29 cellular contexts compared by ENCODE assay signal in the genomic region with DNA sequence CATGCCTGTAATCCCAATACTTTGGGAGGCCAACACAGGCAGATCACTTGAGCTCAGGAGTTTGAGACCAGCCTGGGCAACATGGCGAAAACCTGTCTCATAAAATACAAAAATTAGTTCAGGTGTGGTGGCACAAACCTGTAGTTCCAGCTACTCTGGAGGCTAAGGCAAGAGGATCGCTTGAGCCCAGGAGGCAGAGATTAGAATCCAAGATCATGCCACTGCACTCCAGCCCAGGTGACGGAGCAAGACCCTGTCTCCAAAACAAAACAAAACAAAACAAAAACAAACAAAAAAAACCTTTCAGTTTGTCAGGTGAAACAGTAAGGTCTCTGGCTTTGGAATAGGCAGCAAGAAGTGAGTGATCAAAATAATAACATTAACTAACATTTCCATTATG.
"Had no signal": no experiment of that assay in that cellular context is flagged by ENCODE, and none has a peak within 500 bp of the region (broad histone marks: within the 10 kb centered on the region; RNA-seq: fewer than 3 reads in every experiment).

No MANE protein-coding gene starts in this region.

- DNase-seq: hypothalamus; immature natural killer cell; kidney; left colon; left lung; lower lobe of right lung; mammary epithelial cell; mesendoderm; midbrain; mucosa of descending colon; naive thymus-derived CD8-positive, alpha-beta T cell; nucleus accumbens; pancreas; posterior cingulate gyrus; retina; right cardiac atrium; stimulated activated CD4-positive, alpha-beta T cell treated with anti-CD3 and anti-CD28 coated beads, Interleukin-12 subunit alpha, Interleukin-12 subunit beta, amount 100 ng/mL, for 4 hours; stimulated activated CD4-positive, alpha-beta T cell treated with anti-CD3 and anti-CD28 coated beads, Interleukin-15, amount 100 ng/mL, for 24 hours; stimulated activated CD4-positive, alpha-beta T cell treated with anti-CD3 and anti-CD28 coated beads, Interleukin-2, amount 100 ng/mL, for 24 hours; stimulated activated CD4-positive, alpha-beta T cell treated with anti-CD3 and anti-CD28 coated beads, Interleukin-4, amount 100 ng/mL, for 1 hour; stimulated activated naive B cell treated with anti-CD40 and anti-IgM and Interleukin-4, amounts not matched to agents 10 μg/mL and 1 μg/mL and 100 μg/mL, for 72 hours; stimulated activated naive CD8-positive, alpha-beta T cell treated with anti-CD3 and anti-CD28 coated beads, Interleukin-15, Interleukin-2, amounts not matched to agents 100 U/mL and 50 U/mL, for 24 hours; stomach; tibial artery; uterus had no signal

- H3K27ac ChIP-seq: left lung, lower lobe of right lung, pancreas, prostate gland, stomach, thoracic aorta, tibial artery, uterus had no signal

- H3K4me3 ChIP-seq: left lung, lower lobe of right lung, mucosa of descending colon, pancreas, prostate gland, skin epidermis, stomach, thoracic aorta, tibial artery, uterus had no signal

- H3K36me3 ChIP-seq: left lung, lower lobe of right lung, pancreas, prostate gland, stomach, thoracic aorta, tibial artery, uterus had no signal

- H3K27me3 ChIP-seq: left lung, pancreas, stomach, tibial artery, uterus had no signal

- H3K9me3 ChIP-seq: left lung, lower lobe of right lung, mucosa of descending colon, pancreas, prostate gland, stomach, thoracic aorta, tibial artery, uterus had no signal

- H3K4me1 ChIP-seq: pancreas, prostate gland, uterus had no signal

- ATAC-seq: left colon; left lung; lower lobe of right lung; mucosa of descending colon; naive thymus-derived CD8-positive, alpha-beta T cell; pancreas; right cardiac atrium; sciatic nerve; stimulated activated naive B cell treated with anti-CD40 and anti-IgM and Interleukin-4, amounts not matched to agents 10 μg/mL and 1 μg/mL and 100 μg/mL, for 72 hours; stimulated activated naive CD8-positive, alpha-beta T cell treated with anti-CD3 and anti-CD28 coated beads, Interleukin-15, Interleukin-2, amounts not matched to agents 100 U/mL and 50 U/mL, for 24 hours had no signal
